10 cellular contexts compared by ENCODE assay signal in genomic region chr7:16098585-16099179, GRCh38.
DNase-seq lines count a peak whose midpoint lies in the region; ATAC-seq and TF ChIP-seq lines count a peak whose summit lies in the region.
"Had no signal": no experiment of that assay in that cellular context is flagged by ENCODE, and none has a peak within 500 bp of the region (broad histone marks: within the 10 kb centered on the region; RNA-seq: fewer than 3 reads in every experiment).

No MANE protein-coding gene starts in this region.

- no peak overlapping the region for H3K27ac ChIP-seq in SK-N-SH (ENCODE audit: low read depth in 2 of 2, low read length in 1 of 2)

- CTCF ChIA-PET in SK-N-SH (lab: Yijun Ruan, JAX) = interaction anchor here (0.6 to 4.3 kb wide), 13 partner anchors 10 to 468 kb away, joined by 3 to 35 read pairs (median 4); no protein-coding TSS in a partner anchor

- TF ChIP-seq CTCF in GM12875 (IDR thresholded peaks at IDR 0.05; ENCODE audit: borderline replicate concordance, insufficient read depth, low read depth, low read length) (peak; percentile 35; the same call in 1 of the 2 replicates), SK-N-SH (IDR thresholded peaks at IDR 0.05) (peak; percentile 93)

- no peak overlapping the region for H3K4me2 ChIP-seq in SK-N-SH

- no peaks in the 10 kb centered on the region for H3K36me3 ChIP-seq in SK-N-SH (replicated peaks in 1 of 2; ENCODE audit: control insufficient read depth in 1 of 2, insufficient read depth in 2 of 2, low read length in 1 of 2)
- H3K36me3 ChIP-seq: MG63 had no signal

- H3F3A ChIP-seq in SK-N-SH (replicated peaks; ENCODE audit: insufficient read depth) = no peaks in the 10 kb centered on the region

- no peak for ATAC-seq in GM21723 (IDR thresholded peaks at IDR 0.05; ENCODE audit: unreplicated experiment)
- ATAC-seq in GM18867 (IDR thresholded peaks at IDR 0.05; ENCODE audit: unreplicated experiment) = no peak

- peak; percentile 11 for DNase-seq in A172 (ENCODE audit: low spot score)
- no peak for DNase-seq in SK-N-SH
- peak; percentile 8 for DNase-seq in glomerular visceral epithelial cell (ENCODE audit: extremely low spot score)
- DNase-seq in DMS79 treated with DMSO at 0.1 percent for 48 hours (lab: John Stamatoyannopoulos, UW) = no peak
- DNase-seq in DMS114 treated with DMSO at 0.1 percent for 48 hours (lab: John Stamatoyannopoulos, UW; ENCODE audit: unreplicated experiment) = no peak
- DNase-seq: MG63, nucleus accumbens had no signal

- POLR2A ChIA-PET in SK-N-SH (lab: Yijun Ruan, JAX) = no interaction called here

- no peaks in the 10 kb centered on the region; a peak in 1 of 4 replicates for H3K4me1 ChIP-seq in SK-N-SH (ENCODE audit: control insufficient read depth in 1 of 2, insufficient read depth in 2 of 2, low read depth in 1 of 2, low read length in 1 of 2)

- TF ChIP-seq RAD21 in SK-N-SH (IDR thresholded peaks at IDR 0.05; ENCODE audit: low read length) = peak; percentile 60

- no peaks in the 10 kb centered on the region for H3K27me3 ChIP-seq in SK-N-SH (ENCODE audit: insufficient read depth)
- H3K27me3 ChIP-seq: MG63 had no signal

- 31% methylated on average over 5 of the region's 5 CpGs for WGBS in SK-N-SH (ENCODE audit: low lambda C conversion rate)

- TF ChIP-seq EP300 in SK-N-SH (IDR thresholded peaks at IDR 0.05; ENCODE audit: borderline replicate concordance in 1 of 2, low read depth in 1 of 2, low read length in 1 of 2) = no peak

- H2AFZ ChIP-seq in SK-N-SH (ENCODE audit: low read depth) = peak overlapping the region; percentile 3; the same call in 1 of the 2 replicates

- H3K4me3 ChIP-seq in GM12875 (ENCODE audit: low read depth, low read length) (no peak overlapping the region), SK-N-SH (ENCODE audit: low read depth in 2 of 2, low read length in 1 of 2) (no peak overlapping the region)
- H3K4me3 ChIP-seq: MG63 had no signal

- H3K9me2 ChIP-seq in SK-N-SH = no peaks in the 10 kb centered on the region

- no peaks in the 10 kb centered on the region for H3K79me2 ChIP-seq in SK-N-SH (ENCODE audit: insufficient read depth)

- H4K20me1 ChIP-seq in SK-N-SH (ENCODE audit: insufficient read depth) = no peaks in the 10 kb centered on the region

- no peaks in the 10 kb centered on the region for H3K9me3 ChIP-seq in SK-N-SH
- H3K9me3 ChIP-seq: MG63 had no signal

- H3K9ac ChIP-seq in SK-N-SH = no peak overlapping the region

TF ChIP-seq in SK-N-SH, 30 proteins besides CTCF, POLR2A, EP300 and RAD21:
- TF ChIP-seq SMC3 (IDR thresholded peaks at IDR 0.05; ENCODE audit: low read depth, low read length) = peak; percentile 51
- TF ChIP-seq FOSL2 (IDR thresholded peaks at IDR 0.05; ENCODE audit: borderline replicate concordance, low read depth) = no peak

Comparison
In these comparisons a context has a peak if more than half of its experiments do, and no peak if none do; other contexts are left out.
1. DNase-seq: peak in A172 (single experiment) and glomerular visceral epithelial cell (single experiment); none in SK-N-SH (single experiment), DMS79 treated with DMSO at 0.1 percent for 48 hours (single experiment) and DMS114 treated with DMSO at 0.1 percent for 48 hours (single experiment).